Comparison of ENCODE assay signal across 8 cellular contexts in genomic region chr2:231708773-231709635, GRCh38. TPM values are rescaled to one million over a fixed set of nuclear protein-coding genes. Genes with fewer than 3 reads are reported as not detected.
DNase-seq lines count a peak whose midpoint lies in the region; ATAC-seq and TF ChIP-seq lines count a peak whose summit lies in the region.

No MANE protein-coding gene starts in this region.

- H3K4me3 ChIP-seq in coronary artery, result peak overlapping the region; percentile 100

- H3K36me3 Mint-ChIP-seq in mesothelial cell of epicardium, result peaks cover 17% of the 10 kb centered on the region

- H3K27ac Mint-ChIP-seq in mesothelial cell of epicardium, result peak overlapping the region; percentile 99

- peak overlapping the region; percentile 99 for H3K4me3 Mint-ChIP-seq in mesothelial cell of epicardium

- H3K27ac ChIP-seq in coronary artery, result peak overlapping the region; percentile 97 to 100

- H3K9me3 Mint-ChIP-seq in mesothelial cell of epicardium, result no peaks in the 10 kb centered on the region

- intact Hi-C loops in Right ventricle myocardium inferior (cut with DNase I), result loop anchor here (10.0 kb wide), 1 partner anchor 244 kb away; the partner anchor contains the start of gene NCL
- intact Hi-C loops in cardiac septum (cut with DNase I), result loop anchor here (1.0 to 5.0 kb wide), 3 partner anchors 43 to 73 kb away; partner anchors contain the start of gene PDE6D

- peaks cover 30% of the 10 kb centered on the region for H3K4me1 Mint-ChIP-seq in mesothelial cell of epicardium

- H3K27me3 Mint-ChIP-seq in mesothelial cell of epicardium (ENCODE audit: low read depth), result peaks cover 1% of the 10 kb centered on the region

- peak; percentile 85 for DNase-seq in Right ventricle myocardium inferior (ENCODE audit: missing footprints)
- no peak for DNase-seq in cardiac septum (ENCODE audit: low spot score)
- DNase-seq in activated CD4-positive, alpha-beta T cell treated with anti-CD3 and anti-CD28 coated beads for 24 hours (ENCODE audit: low read depth in 2 of 2), result peak; percentile 26 to 31
- DNase-seq in coronary artery (ENCODE audit: low spot score), result peak; percentile 81
- DNase-seq in mesothelial cell of epicardium (ENCODE audit: low spot score in 2 of 2, unreplicated experiment in 2 of 2), result peak in 1 of 2 experiments; percentile 66
- peak; percentile 52 for DNase-seq in stimulated activated naive CD4-positive, alpha-beta T cell treated with Interleukin-2 at 50 U/mL for 16 hours (lab: John Stamatoyannopoulos, UW)
- DNase-seq in AG08396 (ENCODE audit: low spot score), result no peak
- DNase-seq in DMS153 treated with DMSO at 0.1 percent for 48 hours (lab: John Stamatoyannopoulos, UW; ENCODE audit: unreplicated experiment), result no peak

- TF ChIP-seq CTCF in coronary artery (IDR thresholded peaks at IDR 0.05) (no peak), mesothelial cell of epicardium (IDR thresholded peaks at IDR 0.05; ENCODE audit: unreplicated experiment) (peak; percentile 11)

- no peak for ATAC-seq in Right ventricle myocardium inferior

RNA-seq across cellular contexts. Expression of gene PTMA, which starts 0.7 kb away (rescaled TPM):
- 264 TPM for total RNA-seq in Right ventricle myocardium inferior
- 256 TPM for total RNA-seq in cardiac septum
- total RNA-seq in mesothelial cell of epicardium, result 1,098 to 1,149 TPM (median 1,136 TPM) in 3 replicates

Comparison
In these comparisons a context has a peak if more than half of its experiments do, and no peak if none do; other contexts are left out.
1. DNase-seq: peak in Right ventricle myocardium inferior (single experiment), activated CD4-positive, alpha-beta T cell treated with anti-CD3 and anti-CD28 coated beads for 24 hours (2 of 2), coronary artery (single experiment) and stimulated activated naive CD4-positive, alpha-beta T cell treated with Interleukin-2 at 50 U/mL for 16 hours (single experiment); none in cardiac septum (single experiment), AG08396 (single experiment) and DMS153 treated with DMSO at 0.1 percent for 48 hours (single experiment).